ENCODE assay signal across 31 cellular contexts in the genomic region with DNA sequence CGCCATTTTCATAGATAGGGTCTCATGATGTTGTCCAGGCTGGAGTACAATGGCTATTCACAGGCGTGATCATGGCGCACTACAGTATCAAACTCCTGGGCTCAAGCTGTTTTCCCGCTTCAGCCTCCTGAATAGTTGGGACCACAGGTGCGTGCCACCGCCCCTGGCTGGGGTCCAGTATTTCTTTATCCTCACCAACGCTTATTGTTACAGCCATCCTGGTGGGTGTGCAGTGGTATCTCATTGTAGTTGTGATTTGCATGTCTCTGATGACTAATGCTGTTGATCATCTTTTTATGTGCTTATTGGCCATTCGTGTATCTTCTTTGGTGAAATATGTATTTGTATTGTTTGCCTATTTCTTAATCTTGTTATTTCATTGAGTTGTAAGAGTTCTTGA. TPM values are rescaled to one million over a fixed set of nuclear protein-coding genes. Genes with fewer than 3 reads are reported as not detected.
DNase-seq lines count a peak whose midpoint lies in the region; ATAC-seq, FAIRE-seq and TF ChIP-seq lines count a peak whose summit lies in the region.
"Had no signal": no experiment of that assay in that cellular context is flagged by ENCODE, and none has a peak within 500 bp of the region (broad histone marks: within the 10 kb centered on the region; RNA-seq: fewer than 3 reads in every experiment).

No MANE protein-coding gene starts in this region.

- H3K9me3 ChIP-seq in stomach: peaks cover 0 to 3% (median 0%) of the 10 kb centered on the region in 4 donors
- H3K9me3 ChIP-seq: neutrophil, right lobe of liver had no signal

- no peak for TF ChIP-seq EP300 in stomach (IDR thresholded peaks at IDR 0.05)

- H3K4me3 Mint-ChIP-seq in naive thymus-derived CD8-positive, alpha-beta T cell: no peak overlapping the region
- H3K4me3 Mint-ChIP-seq: activated CD4-positive, alpha-beta memory T cell treated with anti-CD3 and anti-CD28 coated beads, Interleukin-2, amount 10 ng/mL, durations not matched to agents 7 days and 5 days; CD8-positive, alpha-beta memory T cell had no signal

- H3K27me3 ChIP-seq in bronchial epithelial cell (ENCODE audit: control insufficient read depth, insufficient read depth, low read length): no peaks in the 10 kb centered on the region
- H3K27me3 ChIP-seq in stomach: no peaks in the 10 kb centered on the region
- H3K27me3 ChIP-seq: neutrophil, right lobe of liver had no signal

- peaks cover 0 to 64% (median 12%) of the 10 kb centered on the region in 9 donors for H3K9me3 Mint-ChIP-seq in naive thymus-derived CD8-positive, alpha-beta T cell

- H3K4me1 ChIP-seq in stomach: peaks cover 4 to 24% (median 12%) of the 10 kb centered on the region in 4 donors

- no peaks in the 10 kb centered on the region for H3K27me3 Mint-ChIP-seq in naive thymus-derived CD8-positive, alpha-beta T cell
- H3K27me3 Mint-ChIP-seq: activated CD4-positive, alpha-beta memory T cell treated with anti-CD3 and anti-CD28 coated beads, Interleukin-2, amount 10 ng/mL, durations not matched to agents 7 days and 5 days; CD8-positive, alpha-beta memory T cell had no signal

- DNase-seq in NCI-H2029 (lab: John Stamatoyannopoulos, UW) (peak; percentile 41), NCI-H2029 treated with DMSO at 0.1 percent for 48 hours (lab: John Stamatoyannopoulos, UW) (no peak), NCI-H345 (lab: John Stamatoyannopoulos, UW) (peak; percentile 63), bronchial epithelial cell (ENCODE audit: low read depth) (peak; percentile 33), stomach (peak; percentile 20), HCEC 1CT (no peak)
- no peak for DNase-seq in naive thymus-derived CD8-positive, alpha-beta T cell
- DNase-seq: 8988T; activated CD4-positive, alpha-beta memory T cell treated with anti-CD3 and anti-CD28 coated beads, Interleukin-2, amount 10 ng/mL, durations not matched to agents 7 days and 5 days; activated CD4-positive, CD25-positive, alpha-beta regulatory T cell treated with anti-CD3 and anti-CD28 coated beads, Interleukin-2, amount 50 U/mL, for 72 hours; activated CD8-positive, alpha-beta memory T cell treated with anti-CD3 and anti-CD28 coated beads, Interleukin-2, amount 50 U/mL, for 48 hours; AML-193; caudate nucleus; CD8-positive, alpha-beta memory T cell; DMS53; GOT3; Kasumi-1; NCI-H524 treated with DMSO at 0.1 percent for 48 hours; right lobe of liver; stimulated activated CD4-positive, alpha-beta T cell treated with anti-CD3 and anti-CD28 coated beads, Interleukin-4, amount 100 ng/mL, for 1 hour; T-helper 1 cell had no signal

- no peak overlapping the region for H3K27ac Mint-ChIP-seq in naive thymus-derived CD8-positive, alpha-beta T cell
- H3K27ac Mint-ChIP-seq: activated CD4-positive, alpha-beta memory T cell treated with anti-CD3 and anti-CD28 coated beads, Interleukin-2, amount 10 ng/mL, durations not matched to agents 7 days and 5 days; activated T-helper 2 cell treated with anti-CD3 and anti-CD28 coated beads, Interferon-gamma antibody, Interleukin-2, Interleukin-4, amounts not matched to agents 10 μg/mL and 5 μg/mL and 100 μg/mL, durations not matched to agents 14 hours and 24 hours and 36 hours; CD8-positive, alpha-beta memory T cell had no signal

- H3K4me3 ChIP-seq in bronchial epithelial cell (ENCODE audit: low read depth, low read length) (no peak overlapping the region), stomach (no peak overlapping the region)
- H3K4me3 ChIP-seq: lung, right lobe of liver had no signal

- H3K36me3 ChIP-seq in bronchial epithelial cell (ENCODE audit: control insufficient read depth, insufficient read depth, low read length) (no peaks in the 10 kb centered on the region), stomach (no peaks in the 10 kb centered on the region)
- H3K36me3 ChIP-seq: neutrophil, right lobe of liver had no signal

- WGBS in stomach, 5 donors: 82 to 90% (median 86%) methylated on average over 8 of the region's 8 CpGs

- H3K27ac ChIP-seq in stomach: no peak overlapping the region
- H3K27ac ChIP-seq: neutrophil, right lobe of liver had no signal

- no peak for FAIRE-seq in bronchial epithelial cell (lab: Jason Lieb, UNC)
- FAIRE-seq: astrocyte, frontal cortex, G401.6 had no signal

- POLR2A ChIA-PET in naive thymus-derived CD8-positive, alpha-beta T cell (lab: Charles Lee): interaction anchor here (0.7 kb wide), 1 partner anchor 117 kb away, joined by 3 read pairs; no protein-coding TSS in a partner anchor

- peaks cover 15 to 44% (median 22%) of the 10 kb centered on the region in 3 donors for H3K36me3 Mint-ChIP-seq in naive thymus-derived CD8-positive, alpha-beta T cell

- peaks cover 2 to 65% (median 5%) of the 10 kb centered on the region in 4 donors for H3K4me1 Mint-ChIP-seq in naive thymus-derived CD8-positive, alpha-beta T cell
- H3K4me1 Mint-ChIP-seq: activated CD4-positive, alpha-beta memory T cell treated with anti-CD3 and anti-CD28 coated beads, Interleukin-2, amount 10 ng/mL, durations not matched to agents 7 days and 5 days had no signal

- TF ChIP-seq CTCF in bronchial epithelial cell (IDR thresholded peaks at IDR 0.05; ENCODE audit: insufficient read depth, low read length, severe bottlenecking) (no peak), stomach (IDR thresholded peaks at IDR 0.05) (no peak)

- intact Hi-C loops in stomach (cut with DNase I; ENCODE audit: low total_unique reads): no loop called here

- TF ChIP-seq POLR2A in stomach (IDR thresholded peaks at IDR 0.05): no peak

- no peak for ATAC-seq in naive thymus-derived CD8-positive, alpha-beta T cell
- ATAC-seq in HG03442 (IDR thresholded peaks at IDR 0.05; ENCODE audit: unreplicated experiment): no peak
- ATAC-seq: right lobe of liver had no signal

RNA-seq across cellular contexts. Expression of a gene that starts 49.0 kb away (rescaled TPM):
- 3.4 and 5.2 TPM in 2 replicates for total RNA-seq in bronchial epithelial cell
- 100 to 1,000 TPM in 1 of 5 donors, 10 to 100 TPM in 4; 24.1 to 211 (median 26.3) TPM for total RNA-seq in stomach
- polyA plus RNA-seq in stomach: 1 to 10 TPM; 2.9 to 7.5 (median 7.2) TPM
- total RNA-seq in naive thymus-derived CD8-positive, alpha-beta T cell: 10 to 100 TPM; 32.6 to 34.5 TPM
- 1 to 10 TPM in 2 of 3 donors, under 1 TPM in 1; 0.66 to 1.6 (median 1.6) TPM for polyA plus RNA-seq in naive thymus-derived CD8-positive, alpha-beta T cell

RNA-seq across cellular contexts. Expression of a gene that starts 49.6 kb away (rescaled TPM):
- total RNA-seq in bronchial epithelial cell (not detected in 2 replicates), stomach (under 1 TPM in 1 of 5 donors, not detected in 4; 0.14 TPM)
- not detected for polyA plus RNA-seq in stomach
- not detected for total RNA-seq in naive thymus-derived CD8-positive, alpha-beta T cell
- polyA plus RNA-seq in naive thymus-derived CD8-positive, alpha-beta T cell: not detected
- total RNA-seq: activated CD4-positive, alpha-beta memory T cell treated with anti-CD3 and anti-CD28 coated beads, Interleukin-2, amount 10 ng/mL, durations not matched to agents 7 days and 5 days; activated T-helper 2 cell treated with anti-CD3 and anti-CD28 coated beads, Interferon-gamma antibody, Interleukin-2, Interleukin-4, amounts not matched to agents 10 μg/mL and 5 μg/mL and 100 μg/mL, durations not matched to agents 14 hours and 24 hours and 36 hours; astrocyte; CD8-positive, alpha-beta memory T cell; frontal cortex; lung; posterior vena cava; right lobe of liver; SK-MEL-5; urinary bladder had no signal
- polyA plus RNA-seq: CD8-positive, alpha-beta memory T cell; lung; urinary bladder had no signal

Comparison
In these comparisons a context has a peak if more than half of its experiments do, and no peak if none do; other contexts are left out.
1. DNase-seq: peak in NCI-H2029 (single experiment), NCI-H345 (single experiment), bronchial epithelial cell (single experiment) and stomach (single experiment); none in NCI-H2029 treated with DMSO at 0.1 percent for 48 hours (single experiment), naive thymus-derived CD8-positive, alpha-beta T cell (0 of 10) and HCEC 1CT (single experiment).